Comparison of ENCODE assay signal across 1 cellular context in the genomic region with DNA sequence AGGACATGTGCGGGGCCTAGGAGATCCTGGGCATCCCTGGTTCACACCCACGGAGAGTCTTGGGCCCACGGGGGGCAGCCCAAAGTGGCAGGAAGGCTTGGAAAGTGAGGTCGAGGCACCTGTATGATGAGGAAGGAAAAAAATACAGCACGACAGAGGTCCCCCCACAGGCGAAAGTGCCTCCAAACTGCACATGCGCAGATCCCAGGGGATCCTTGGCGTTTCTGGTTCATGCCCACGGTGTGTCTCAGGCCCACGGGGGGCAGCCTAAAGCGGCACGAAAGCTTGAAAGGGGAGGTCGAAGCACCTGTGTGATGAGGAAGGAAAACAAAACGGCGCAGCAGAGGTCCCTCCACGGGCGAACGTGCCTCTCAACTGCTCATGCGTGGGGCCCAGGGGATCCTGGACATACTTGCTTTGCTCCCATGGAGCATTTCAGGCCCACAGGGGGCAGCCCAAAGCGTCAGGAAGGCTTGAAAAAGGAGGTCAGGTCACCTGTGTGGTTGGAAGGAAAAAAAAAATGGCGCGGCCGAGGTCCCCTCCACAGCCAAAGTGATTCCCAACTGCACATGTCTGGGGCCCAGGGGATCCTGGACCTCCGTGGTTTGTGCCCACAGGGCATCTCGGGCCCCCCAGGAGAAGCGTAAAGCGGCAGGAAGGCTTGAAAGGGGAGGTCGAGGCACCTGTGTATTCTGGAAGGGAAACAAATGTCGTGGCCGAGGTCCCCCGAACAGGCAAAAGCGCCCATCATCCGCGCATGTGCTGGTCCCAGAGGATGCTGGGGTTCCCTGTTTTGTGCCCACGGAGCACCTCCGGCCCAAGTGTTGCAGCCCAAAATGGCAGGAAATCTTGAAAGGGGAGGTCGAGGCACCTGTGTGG.
TF ChIP-seq lines count a peak whose summit lies in the region.

No MANE protein-coding gene starts in this region.

TF ChIP-seq in SK-N-SH, 30 proteins besides CTCF, POLR2A, EP300 and RAD21 (continued from another document):
- TF ChIP-seq NRF1 (IDR thresholded peaks at IDR 0.05; ENCODE audit: low read depth, low read length) = no peak
